Comparison of ENCODE assay signal across 8 cellular contexts in the genomic region with DNA sequence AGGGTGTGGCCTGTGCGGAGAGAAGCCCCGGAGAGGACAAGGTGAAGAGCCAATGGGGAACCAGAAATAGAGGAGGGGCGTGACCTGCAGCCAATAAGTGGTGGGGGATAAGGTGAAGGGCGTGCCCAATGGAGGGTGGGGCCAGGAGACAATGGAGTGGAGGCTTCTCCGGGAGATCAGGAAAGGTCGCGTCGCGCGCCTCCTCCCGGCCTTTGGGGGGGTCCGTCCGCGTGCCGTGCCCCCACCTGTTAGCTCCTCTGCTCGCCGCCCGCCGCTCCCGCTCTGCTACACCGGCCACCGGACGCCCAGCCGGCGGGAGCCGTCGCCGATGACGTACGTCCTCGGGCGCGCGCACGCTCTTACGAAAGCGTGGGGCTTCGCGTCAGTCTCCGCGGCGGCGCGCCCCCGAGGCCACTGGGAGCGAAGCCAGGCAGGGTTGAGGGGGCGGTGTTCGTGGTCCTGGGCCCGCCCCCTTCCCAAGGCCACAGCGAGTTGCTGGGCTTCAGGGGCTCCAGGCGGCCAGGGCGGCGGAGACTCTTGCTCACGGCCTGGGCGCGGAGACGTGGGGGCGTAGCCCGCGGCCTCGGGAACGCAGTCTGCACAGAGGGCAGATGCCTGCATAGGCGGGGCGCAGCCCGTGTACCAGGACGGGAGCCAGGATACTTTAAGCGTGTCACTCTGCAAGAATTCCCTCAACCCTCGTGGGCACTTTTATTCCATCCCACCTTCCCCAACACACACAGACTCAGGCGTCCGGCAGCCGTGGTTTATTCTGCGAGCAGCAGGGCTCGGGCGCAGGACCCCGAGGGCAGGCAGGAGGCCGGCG. TPM values are rescaled to one million over a fixed set of nuclear protein-coding genes. Genes with fewer than 3 reads are reported as not detected.
DNase-seq lines count a peak whose midpoint lies in the region; ATAC-seq and TF ChIP-seq lines count a peak whose summit lies in the region.

A gene (minus strand): TSS at position 337 of the 826 bp plus-strand sequence. CDS start 3,353 bp downstream, outside the sequence.

- H3K27me3 ChIP-seq in lung (ENCODE audit: control insufficient read depth, insufficient read depth), result no peaks in the 10 kb centered on the region

- H3K9me3 ChIP-seq in lung (ENCODE audit: control insufficient read depth in 2 of 2, insufficient read depth in 1 of 2, low read length in 1 of 2), result no peaks in the 10 kb centered on the region

- H3K36me3 Mint-ChIP-seq in activated CD8-positive, alpha-beta T cell treated with anti-CD3 and anti-CD28 coated beads, Interleukin-2, amount 10 ng/mL, durations not matched to agents 7 days and 5 days (ENCODE audit: low read depth), result peaks cover 5% of the 10 kb centered on the region

- CTCF ChIA-PET in activated CD8-positive, alpha-beta T cell treated with anti-CD3 and anti-CD28 coated beads, Interleukin-2, amount 10 ng/mL, durations not matched to agents 7 days and 5 days (lab: Charles Lee), result interaction anchor here (0.7 to 5.8 kb wide), 17 partner anchors 9 to 298 kb away, joined by 3 to 42 read pairs (median 6); a partner anchor contains a TSS

- no peak within 1 kb of the TSS for H3K27ac Mint-ChIP-seq in activated CD8-positive, alpha-beta T cell treated with anti-CD3 and anti-CD28 coated beads, Interleukin-2, amount 10 ng/mL, durations not matched to agents 7 days and 5 days

- POLR2A ChIA-PET in activated CD8-positive, alpha-beta T cell treated with anti-CD3 and anti-CD28 coated beads, Interleukin-2, amount 10 ng/mL, durations not matched to agents 7 days and 5 days (lab: Charles Lee), result interaction anchor here (0.6 to 1.0 kb wide), 3 partner anchors 24 to 64 kb away, joined by 3 to 4 read pairs (median 3); a partner anchor contains a TSS

- peak; percentile 92 for DNase-seq in CMK (ENCODE audit: low read depth)
- DNase-seq in GM20000 (ENCODE audit: low spot score), result peak; percentile 100
- DNase-seq in HS-5 (ENCODE audit: low read depth), result peak; percentile 95
- DNase-seq in NK-92 (lab: John Stamatoyannopoulos, UW; ENCODE audit: unreplicated experiment), result peak; percentile 70
- peak; percentile 97 for DNase-seq in activated CD8-positive, alpha-beta T cell treated with anti-CD3 and anti-CD28 coated beads, Interleukin-2, amount 10 ng/mL, durations not matched to agents 7 days and 5 days
- peak; percentile 89 for DNase-seq in effector CD4-positive, alpha-beta T cell
- DNase-seq in lung (ENCODE audit: low spot score), result peak; percentile 96
- peak; percentile 82 to 93 (median 90) for DNase-seq in stimulated activated CD4-positive, alpha-beta T cell treated with anti-CD3 and anti-CD28 coated beads, TNF-alpha, amount 100 ng/mL, for 24 hours (ENCODE audit: low read depth in 3 of 3)

- peak within 1 kb of the TSS; percentile 92 to 95 for H3K27ac ChIP-seq in lung (ENCODE audit: low read depth in 1 of 2, low read length in 1 of 2)

- peak; percentile 95 for ATAC-seq in activated CD8-positive, alpha-beta T cell treated with anti-CD3 and anti-CD28 coated beads, Interleukin-2, amount 10 ng/mL, durations not matched to agents 7 days and 5 days
- ATAC-seq in lung (ENCODE audit: insufficient read depth, low FRiP score), result peak; percentile 95

- H3K4me3 Mint-ChIP-seq in activated CD8-positive, alpha-beta T cell treated with anti-CD3 and anti-CD28 coated beads, Interleukin-2, amount 10 ng/mL, durations not matched to agents 7 days and 5 days, result no peak within 1 kb of the TSS

- H3K4me1 Mint-ChIP-seq in activated CD8-positive, alpha-beta T cell treated with anti-CD3 and anti-CD28 coated beads, Interleukin-2, amount 10 ng/mL, durations not matched to agents 7 days and 5 days (ENCODE audit: low read depth), result peaks cover 18% of the 10 kb centered on the region

- peaks cover 13% of the 10 kb centered on the region for H3K27me3 Mint-ChIP-seq in activated CD8-positive, alpha-beta T cell treated with anti-CD3 and anti-CD28 coated beads, Interleukin-2, amount 10 ng/mL, durations not matched to agents 7 days and 5 days (ENCODE audit: low read depth)

- no peaks in the 10 kb centered on the region for H3K36me3 ChIP-seq in lung (ENCODE audit: control insufficient read depth in 2 of 2, insufficient read depth in 2 of 2, low read length in 2 of 2)

- peaks cover 0 to 16% of the 10 kb centered on the region in 2 donors for H3K4me1 ChIP-seq in lung (ENCODE audit: control insufficient read depth in 2 of 2, insufficient read depth in 2 of 2, low read length in 2 of 2)

- H3K4me3 ChIP-seq in lung, result peak within 1 kb of the TSS; percentile 59

- WGBS in lung, 2 donors, result 0 to 1% methylated on average over 73 to 77 of the region's 77 CpGs

- no peaks in the 10 kb centered on the region for H3K9me3 Mint-ChIP-seq in activated CD8-positive, alpha-beta T cell treated with anti-CD3 and anti-CD28 coated beads, Interleukin-2, amount 10 ng/mL, durations not matched to agents 7 days and 5 days (ENCODE audit: insufficient read depth)

- TF ChIP-seq CTCF in GM20000 (IDR thresholded peaks at IDR 0.05; ENCODE audit: extremely low read depth, missing control alignments) (no peak), lung (IDR thresholded peaks at IDR 0.05; ENCODE audit: control extremely low read depth, extremely low read depth) (no peak)

RNA-seq across cellular contexts. Expression of the gene that starts here (rescaled TPM):
- 10 to 100 TPM; 43.3 to 48.2 TPM for total RNA-seq in activated CD8-positive, alpha-beta T cell treated with anti-CD3 and anti-CD28 coated beads, Interleukin-2, amount 10 ng/mL, durations not matched to agents 7 days and 5 days
- total RNA-seq in lung, result 10 to 100 TPM; 33.1 to 41.8 TPM
- polyA plus RNA-seq in lung, result 10 to 100 TPM; 18.5 to 18.8 TPM

Comparison
In these comparisons a context has a peak if more than half of its experiments do, and no peak if none do; other contexts are left out.
1. Peak in every context shown above with its lines: DNase-seq, ATAC-seq, H3K4me3 ChIP-seq and H3K27ac ChIP-seq.